8 cellular contexts compared by ENCODE assay signal in genomic region chr2:174697267-174697666, GRCh38.
A peak's percentile ranks its signal among the peaks of the same experiment; 100 is the strongest.
DNase-seq lines count a peak whose midpoint lies in the region; ATAC-seq and TF ChIP-seq lines count a peak whose summit lies in the region.

No MANE protein-coding gene starts in this region.

- no peak overlapping the region for H3K27ac ChIP-seq in RWPE2 (ENCODE audit: poor library complexity, severe bottlenecking)

- DNase-seq in GM03348 (ENCODE audit: low spot score) (peak; percentile 87), HuH-7.5 (ENCODE audit: low spot score) (peak; percentile 86), RWPE2 (ENCODE audit: low spot score) (no peak), glomerular visceral epithelial cell (ENCODE audit: extremely low spot score) (peak; percentile 70), putamen (ENCODE audit: low spot score) (peak; percentile 53)
- peak; percentile 43 for DNase-seq in activated gamma-delta T cell treated with anti-CD3 and anti-CD28 coated beads, Interleukin-2, amount 50 U/mL, for 16 hours (ENCODE audit: low read depth)

- peak; percentile 92 for TF ChIP-seq CTCF in RWPE2 (IDR thresholded peaks at IDR 0.05; ENCODE audit: poor library complexity, severe bottlenecking)

- H3K9me3 ChIP-seq in RWPE2 (ENCODE audit: severe bottlenecking), result no peaks in the 10 kb centered on the region

- no peaks in the 10 kb centered on the region for H3K4me1 ChIP-seq in RWPE2 (ENCODE audit: insufficient read depth, poor library complexity, severe bottlenecking)

- H3K36me3 ChIP-seq in RWPE2 (ENCODE audit: low read depth), result no peaks in the 10 kb centered on the region

- no peak overlapping the region for H3K4me3 ChIP-seq in RWPE2 (ENCODE audit: severe bottlenecking)

- peak; percentile 91 for ATAC-seq in GM21717 (IDR thresholded peaks at IDR 0.05; ENCODE audit: unreplicated experiment)
- ATAC-seq in RWPE2 (ENCODE audit: low read depth), result peak; percentile 91
- ATAC-seq in GM19455 (IDR thresholded peaks at IDR 0.05; ENCODE audit: unreplicated experiment), result no peak

- H3K27me3 ChIP-seq in RWPE2 (ENCODE audit: insufficient read depth, poor library complexity, severe bottlenecking), result no peaks in the 10 kb centered on the region
